13 cellular contexts compared by ENCODE assay signal in genomic region chr1:213970193-213970592, GRCh38. TPM values are rescaled to one million over a fixed set of nuclear protein-coding genes. Genes with fewer than 3 reads are reported as not detected.
"Had no signal": no experiment of that assay in that cellular context is flagged by ENCODE, and none has a peak within 500 bp of the region (broad histone marks: within the 10 kb centered on the region; RNA-seq: fewer than 3 reads in every experiment).

No MANE protein-coding gene starts in this region.

- ATAC-seq: foreskin keratinocyte, left colon, natural killer cell had no signal

- DNase-seq: colonic mucosa; dermis blood vessel endothelial cell; erythroblast; foreskin keratinocyte; head of caudate nucleus; left colon; natural killer cell; posterior cingulate gyrus; sigmoid colon; small intestine; stimulated activated CD4-positive, alpha-beta T cell treated with anti-CD3 and anti-CD28 coated beads, Interleukin-2, amount 100 ng/mL, for 48 hours; stimulated activated naive CD4-positive, alpha-beta T cell treated with Interleukin-2 at 50 U/mL for 16 hours; trophoblast cell had no signal

RNA-seq across cellular contexts. Expression of gene PROX1, which starts 17.6 kb away (rescaled TPM):
- total RNA-seq: natural killer cell had no signal
